Comparison of ENCODE assay signal across 13 cellular contexts in the genomic region with DNA sequence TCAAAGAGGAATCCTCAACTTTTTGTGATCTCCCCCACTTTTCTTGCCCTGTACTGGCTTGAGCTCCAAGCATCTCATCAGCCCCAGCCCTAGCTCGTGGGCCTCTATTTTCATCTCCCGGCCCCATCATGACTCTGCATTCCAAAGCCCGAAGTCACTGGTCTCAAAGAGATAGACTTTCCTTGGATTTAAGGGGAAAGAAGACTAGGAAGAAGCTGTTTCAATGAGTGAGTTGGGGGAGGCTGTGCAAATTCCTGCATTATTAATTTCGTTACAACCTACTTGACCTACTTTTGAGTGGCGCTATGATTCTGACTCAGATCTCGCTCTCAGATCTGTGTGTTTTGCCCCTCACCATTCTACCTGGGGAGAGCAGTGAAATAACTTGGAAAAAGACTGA.
DNase-seq lines count a peak whose midpoint lies in the region; ATAC-seq and TF ChIP-seq lines count a peak whose summit lies in the region.
"Had no signal": no experiment of that assay in that cellular context is flagged by ENCODE, and none has a peak within 500 bp of the region (broad histone marks: within the 10 kb centered on the region; RNA-seq: fewer than 3 reads in every experiment).

No MANE protein-coding gene starts in this region.

- H4K20me1 ChIP-seq in SK-N-SH (ENCODE audit: insufficient read depth) = no peaks in the 10 kb centered on the region

- 35% methylated on average over 6 of the region's 6 CpGs for WGBS in SK-N-SH (ENCODE audit: low lambda C conversion rate)
- WGBS in sigmoid colon, 2 donors = 87 to 91% methylated on average over 6 of the region's 6 CpGs

- H3K4me3 ChIP-seq in SK-N-SH (ENCODE audit: low read depth in 2 of 2, low read length in 1 of 2) = no peak overlapping the region
- H3K4me3 ChIP-seq in fibroblast of the aortic adventitia (ENCODE audit: low read depth, low read length) = no peak overlapping the region
- H3K4me3 ChIP-seq in sigmoid colon = no peak overlapping the region
- H3K4me3 ChIP-seq: HAP-1 had no signal

- peak overlapping the region; percentile 60; the same call in 1 of the 2 replicates for H2AFZ ChIP-seq in SK-N-SH (ENCODE audit: low read depth)

- H3K9ac ChIP-seq in SK-N-SH = no peak overlapping the region

- no peak for TF ChIP-seq RAD21 in SK-N-SH (IDR thresholded peaks at IDR 0.05; ENCODE audit: low read length)

- H3K36me3 ChIP-seq in SK-N-SH (replicated peaks in 1 of 2; ENCODE audit: control insufficient read depth in 1 of 2, insufficient read depth in 2 of 2, low read length in 1 of 2) = no peaks in the 10 kb centered on the region
- no peaks in the 10 kb centered on the region for H3K36me3 ChIP-seq in sigmoid colon
- H3K36me3 ChIP-seq: HAP-1 had no signal

- peak overlapping the region; percentile 30 for H3K4me2 ChIP-seq in SK-N-SH

- DNase-seq in EL (peak; percentile 84), SK-N-SH (no peak), fibroblast of the aortic adventitia (ENCODE audit: low read depth) (peak; percentile 74), sigmoid colon (no peak), DMS79 (lab: John Stamatoyannopoulos, UW) (no peak)
- DNase-seq: anterior cingulate cortex; NCI-H2081; nephron progenitor cell; stimulated activated CD4-positive, alpha-beta T cell treated with anti-CD3 and anti-CD28 coated beads, Interleukin-4, amount 100 ng/mL, for 24 hours had no signal

- TF ChIP-seq CTCF in SK-N-SH (IDR thresholded peaks at IDR 0.05) (no peak), fibroblast of the aortic adventitia (IDR thresholded peaks at IDR 0.05; ENCODE audit: insufficient read depth, low read length) (no peak), sigmoid colon (IDR thresholded peaks at IDR 0.05) (no peak)

- no peaks in the 10 kb centered on the region for H3F3A ChIP-seq in SK-N-SH (replicated peaks; ENCODE audit: insufficient read depth)

- H3K9me2 ChIP-seq in SK-N-SH = no peaks in the 10 kb centered on the region

- TF ChIP-seq EP300 in SK-N-SH (IDR thresholded peaks at IDR 0.05; ENCODE audit: borderline replicate concordance in 1 of 2, low read depth in 1 of 2, low read length in 1 of 2) (peak in 1 of 2 experiments; percentile 30; a peak in 1 of 4 replicates), sigmoid colon (IDR thresholded peaks at IDR 0.05) (no peak)

- H3K4me1 ChIP-seq in SK-N-SH (ENCODE audit: control insufficient read depth in 1 of 2, insufficient read depth in 2 of 2, low read depth in 1 of 2, low read length in 1 of 2) (peaks cover 0 to 18% of the 10 kb centered on the region in 2 experiments; a peak in 1 of 4 replicates), sigmoid colon (peaks cover 0 to 93% (median 79%) of the 10 kb centered on the region in 4 donors)

- CTCF ChIA-PET in SK-N-SH (lab: Yijun Ruan, JAX) = no interaction called here

- H3K27me3 ChIP-seq in SK-N-SH (ENCODE audit: insufficient read depth) (no peaks in the 10 kb centered on the region), sigmoid colon (no peaks in the 10 kb centered on the region)

- H3K9me3 ChIP-seq in SK-N-SH = no peaks in the 10 kb centered on the region
- H3K9me3 ChIP-seq in sigmoid colon = no peaks in the 10 kb centered on the region
- H3K9me3 ChIP-seq: HAP-1 had no signal

- H3K27ac ChIP-seq in SK-N-SH (ENCODE audit: low read depth in 2 of 2, low read length in 1 of 2) = peak overlapping the region in 1 of 2 experiments; percentile 60; a peak in 2 of 4 replicates
- H3K27ac ChIP-seq in sigmoid colon = peak overlapping the region; percentile 66 to 88 (median 83)

- no peaks in the 10 kb centered on the region for H3K79me2 ChIP-seq in SK-N-SH (ENCODE audit: insufficient read depth)

- ATAC-seq in GM21529 (IDR thresholded peaks at IDR 0.05; ENCODE audit: unreplicated experiment) (no peak), HG02973 (IDR thresholded peaks at IDR 0.05; ENCODE audit: unreplicated experiment) (no peak), HG03521 (IDR thresholded peaks at IDR 0.05; ENCODE audit: unreplicated experiment) (no peak)

- POLR2A ChIA-PET in SK-N-SH (lab: Yijun Ruan, JAX) = no interaction called here

- TF ChIP-seq POLR2A in sigmoid colon (IDR thresholded peaks at IDR 0.05) = no peak

- intact Hi-C loops in sigmoid colon (cut with DNase I) = no loop called here

TF ChIP-seq in SK-N-SH, 30 proteins besides CTCF, POLR2A, EP300 and RAD21 (continues in another document):
- peak; percentile 40; the same call in 1 of the 2 replicates for TF ChIP-seq TEAD4 (IDR thresholded peaks at IDR 0.05; ENCODE audit: borderline replicate concordance, insufficient read depth)
- TF ChIP-seq FOXM1 (IDR thresholded peaks at IDR 0.05; ENCODE audit: low read depth) = no peak
- TF ChIP-seq ZBTB33 (IDR thresholded peaks at IDR 0.05; ENCODE audit: borderline replicate concordance, low read depth) = no peak
- no peak for TF ChIP-seq POLR2AphosphoS5 (IDR thresholded peaks at IDR 0.05; ENCODE audit: low read depth, low read length)
- TF ChIP-seq FOSL2 (IDR thresholded peaks at IDR 0.05; ENCODE audit: borderline replicate concordance, low read depth) = peak; percentile 65; the same call in 1 of the 2 replicates
- peak; percentile 32; the same call in 1 of the 2 replicates for TF ChIP-seq TCF12 (IDR thresholded peaks at IDR 0.05)
- TF ChIP-seq GATA2 (CRISPR knock-in tag; IDR thresholded peaks at IDR 0.05) = no peak
- TF ChIP-seq TAF1 (IDR thresholded peaks at IDR 0.05; ENCODE audit: borderline replicate concordance, low read depth, low read length) = no peak
- TF ChIP-seq MAX (IDR thresholded peaks at IDR 0.05; ENCODE audit: low read depth) = no peak; the same call in 1 of the 2 replicates
- no peak for TF ChIP-seq USF1 (IDR thresholded peaks at IDR 0.05; ENCODE audit: borderline replicate concordance, low read depth)
- TF ChIP-seq SIN3A (IDR thresholded peaks at IDR 0.05; ENCODE audit: borderline replicate concordance, low read depth, low read length) = no peak
- no peak for TF ChIP-seq RCOR1 (IDR thresholded peaks at IDR 0.05; ENCODE audit: low read length)
- no peak for TF ChIP-seq SMC3 (IDR thresholded peaks at IDR 0.05; ENCODE audit: low read depth, low read length)
- no peak for TF ChIP-seq NRF1 (IDR thresholded peaks at IDR 0.05; ENCODE audit: low read depth, low read length)
- TF ChIP-seq ELF1 (IDR thresholded peaks at IDR 0.05) = no peak
- no peak for TF ChIP-seq IRF3 (IDR thresholded peaks at IDR 0.05; ENCODE audit: low read depth, low read length)
- TF ChIP-seq MEF2A (IDR thresholded peaks at IDR 0.05; ENCODE audit: borderline replicate concordance, low read depth) = no peak; the same call in 1 of the 2 replicates
- no peak; the same call in 1 of the 2 replicates for TF ChIP-seq NFIC (IDR thresholded peaks at IDR 0.05; ENCODE audit: borderline replicate concordance)
- TF ChIP-seq RFX5 (IDR thresholded peaks at IDR 0.05; ENCODE audit: low read length) = no peak
- no peak for TF ChIP-seq RXRA (IDR thresholded peaks at IDR 0.05; ENCODE audit: borderline replicate concordance, low read depth)

Comparison
In these comparisons a context has a peak if more than half of its experiments do, and no peak if none do; other contexts are left out.
1. DNase-seq: peak in EL (single experiment) and fibroblast of the aortic adventitia (single experiment); none in SK-N-SH (single experiment), sigmoid colon (single experiment) and DMS79 (single experiment).